Comparison of ENCODE assay signal across 10 cellular contexts in genomic region chr9:34463098-34463900, GRCh38. TPM values are rescaled to one million over a fixed set of nuclear protein-coding genes. Genes with fewer than 3 reads are reported as not detected.
DNase-seq lines count a peak whose midpoint lies in the region; ATAC-seq and TF ChIP-seq lines count a peak whose summit lies in the region.
"Had no signal": no experiment of that assay in that cellular context is flagged by ENCODE, and none has a peak within 500 bp of the region (broad histone marks: within the 10 kb centered on the region; RNA-seq: fewer than 3 reads in every experiment).

No MANE protein-coding gene starts in this region.

- DNase-seq in activated CD4-positive, CD25-positive, alpha-beta regulatory T cell (lab: John Stamatoyannopoulos, UW): no peak
- DNase-seq in PC-9 (peak; percentile 17 to 75), epithelial cell of esophagus (ENCODE audit: low read depth) (peak; percentile 85), NCI-H1092 (lab: John Stamatoyannopoulos, UW) (no peak), gastrocnemius medialis (no peak), DMS53 treated with DMSO at 0.1 percent for 48 hours (lab: John Stamatoyannopoulos, UW; ENCODE audit: unreplicated experiment) (no peak)
- peak; percentile 7 for DNase-seq in stimulated activated CD8-positive, alpha-beta memory T cell treated with anti-CD3 and anti-CD28 coated beads, Interleukin-15, amount 100 ng/mL, for 24 hours (ENCODE audit: low read depth)

- H3K27ac ChIP-seq in PC-9: peak overlapping the region; percentile 37; the same call in 1 of the 2 replicates
- H3K27ac ChIP-seq in gastrocnemius medialis: peak overlapping the region in 1 of 4 donors; percentile 6

- no TSS peak for BruUV-seq in PC-9 (replicated peaks; lab: Mats Ljungman, UMichigan)

- TF ChIP-seq POLR2A in gastrocnemius medialis (IDR thresholded peaks at IDR 0.05): no peak

- H3K4me1 ChIP-seq in PC-9 (replicated peaks; ENCODE audit: insufficient read depth) (peaks cover 15% of the 10 kb centered on the region), gastrocnemius medialis (peaks cover 28 to 41% of the 10 kb centered on the region in 2 donors)

- H3K4me3 ChIP-seq in PC-9 (no peak overlapping the region), epithelial cell of esophagus (ENCODE audit: low read length) (no peak overlapping the region), gastrocnemius medialis (no peak overlapping the region)
- H3K4me3 ChIP-seq: GM23338 had no signal

- ATAC-seq in activated CD4-positive, CD25-positive, alpha-beta regulatory T cell treated with anti-CD3 and anti-CD28 coated beads, Interleukin-2, amount 50 U/mL, for 24 hours: peak; percentile 67 to 81
- no peak for ATAC-seq in gastrocnemius medialis
- ATAC-seq: GM23338 had no signal

- H3K9me3 ChIP-seq in PC-9 (ENCODE audit: insufficient read depth, low read depth) (no peaks in the 10 kb centered on the region), gastrocnemius medialis (no peaks in the 10 kb centered on the region)

- TF ChIP-seq CTCF in PC-9 (conservative IDR thresholded peaks at IDR 0.05) (no peak), epithelial cell of esophagus (IDR thresholded peaks at IDR 0.05; ENCODE audit: insufficient read depth, low read depth, low read length, missing control alignments) (no peak), gastrocnemius medialis (IDR thresholded peaks at IDR 0.05 in 4 of 5, conservative IDR thresholded peaks at IDR 0.05 in 1 of 5) (no peak)

- CTCF ChIA-PET in PC-9 (lab: Charles Lee): interaction anchor here (0.6 kb wide), 1 partner anchor 169 kb away, joined by 7 read pairs; no protein-coding TSS in a partner anchor

- POLR2A ChIA-PET in PC-9 (lab: Charles Lee; ENCODE audit: unreplicated experiment): interaction anchor here (0.5 kb wide), 1 partner anchor 336 kb away, joined by 3 read pairs; the partner anchor contains the start of gene DCAF12

- H3K9me2 ChIP-seq in PC-9 (ENCODE audit: insufficient read depth): no peaks in the 10 kb centered on the region

- intact Hi-C loops in PC-9 (cut with micrococcal nuclease; ENCODE audit: unreplicated experiment): no loop called here
- intact Hi-C loops in gastrocnemius medialis (cut with DNase I; ENCODE audit: low total_unique reads): no loop called here

- H3K79me2 ChIP-seq in PC-9 (ENCODE audit: low read depth): no peaks in the 10 kb centered on the region

- H2AFZ ChIP-seq in PC-9: no peak overlapping the region
- H2AFZ ChIP-seq: GM23338 had no signal

- H3K27me3 ChIP-seq in PC-9 (ENCODE audit: insufficient read depth, low read depth) (no peaks in the 10 kb centered on the region), gastrocnemius medialis (no peaks in the 10 kb centered on the region)

- peak overlapping the region; percentile 60 for H3K4me2 ChIP-seq in PC-9
- H3K4me2 ChIP-seq: GM23338 had no signal

- no peaks in the 10 kb centered on the region for H4K20me1 ChIP-seq in PC-9 (ENCODE audit: insufficient read depth)

- peaks cover 4% of the 10 kb centered on the region; the same call in 1 of the 2 replicates for H3F3A ChIP-seq in PC-9 (ENCODE audit: insufficient read depth, low read depth)

- in situ Hi-C loops in gastrocnemius medialis (cut with MboI; ENCODE audit: low sequenced_read_pairs in 4 of 4): no loop called here

- H3K36me3 ChIP-seq in PC-9 (ENCODE audit: low read depth) (no peaks in the 10 kb centered on the region), gastrocnemius medialis (no peaks in the 10 kb centered on the region)

RNA-seq across cellular contexts. Expression of gene DNAI1, which starts 4.7 kb away (rescaled TPM):
- total RNA-seq in PC-9 (2021): 1.5 and 1.6 TPM in 2 replicates
- total RNA-seq in gastrocnemius medialis: under 1 TPM in 1 of 4 donors, not detected in 3; 0.49 TPM
- total RNA-seq: ureter had no signal

RNA-seq across cellular contexts. Expression of gene FAM219A, which starts 4.9 kb away (rescaled TPM):
- total RNA-seq in PC-9 (2021): 12.7 and 15.6 TPM in 2 replicates
- 10 to 100 TPM; 29.5 to 58.4 (median 41.8) TPM for total RNA-seq in gastrocnemius medialis

RNA-seq across cellular contexts. Expression of gene ENHO, which starts 59.5 kb away (rescaled TPM):
- total RNA-seq in PC-9 (2021) (not detected in 2 replicates), gastrocnemius medialis (under 1 TPM in 1 of 4 donors, not detected in 3; 0.65 TPM)

Comparison
In these comparisons a context has a peak if more than half of its experiments do, and no peak if none do; other contexts are left out.
1. ATAC-seq: peak in activated CD4-positive, CD25-positive, alpha-beta regulatory T cell treated with anti-CD3 and anti-CD28 coated beads, Interleukin-2, amount 50 U/mL, for 24 hours (2 of 2); none in gastrocnemius medialis (0 of 2).
2. DNase-seq: peak in PC-9 (2 of 2), epithelial cell of esophagus (single experiment) and stimulated activated CD8-positive, alpha-beta memory T cell treated with anti-CD3 and anti-CD28 coated beads, Interleukin-15, amount 100 ng/mL, for 24 hours (single experiment); none in activated CD4-positive, CD25-positive, alpha-beta regulatory T cell (0 of 4), NCI-H1092 (single experiment), gastrocnemius medialis (0 of 2) and DMS53 treated with DMSO at 0.1 percent for 48 hours (single experiment).